15 cellular contexts compared by ENCODE assay signal in genomic region chr3:31225923-31226322, GRCh38.
DNase-seq lines count a peak whose midpoint lies in the region; ATAC-seq and TF ChIP-seq lines count a peak whose summit lies in the region.
"Had no signal": no experiment of that assay in that cellular context is flagged by ENCODE, and none has a peak within 500 bp of the region (broad histone marks: within the 10 kb centered on the region; RNA-seq: fewer than 3 reads in every experiment).

No MANE protein-coding gene starts in this region.

- peaks cover 81% of the 10 kb centered on the region for H3K4me1 Mint-ChIP-seq in stimulated activated naive CD8-positive, alpha-beta T cell treated with anti-CD3 and anti-CD28 coated beads, Interleukin-15, Interleukin-2, amounts not matched to agents 100 ng/mL and 50 ng/mL, for 24 hours (ENCODE audit: low read depth)
- H3K4me1 Mint-ChIP-seq in T-helper 1 cell treated with Interleukin-12 subunit alpha and Interleukin-12 subunit beta and Interleukin-4 antibody, amounts not matched to agents 30 μg/mL and 1 μg/mL, for 36 hours (ENCODE audit: low read depth), result peaks cover 73% of the 10 kb centered on the region
- peaks cover 29% of the 10 kb centered on the region for H3K4me1 Mint-ChIP-seq in endothelial cell (ENCODE audit: unreplicated experiment)

- H3K9me3 Mint-ChIP-seq in stimulated activated naive CD8-positive, alpha-beta T cell treated with anti-CD3 and anti-CD28 coated beads, Interleukin-15, Interleukin-2, amounts not matched to agents 100 ng/mL and 50 ng/mL, for 24 hours, result peaks cover 5% of the 10 kb centered on the region
- H3K9me3 Mint-ChIP-seq in T-helper 1 cell treated with Interleukin-12 subunit alpha and Interleukin-12 subunit beta and Interleukin-4 antibody, amounts not matched to agents 30 μg/mL and 1 μg/mL, for 36 hours, result peaks cover 7% of the 10 kb centered on the region
- no peaks in the 10 kb centered on the region for H3K9me3 Mint-ChIP-seq in endothelial cell (ENCODE audit: unreplicated experiment)
- H3K9me3 Mint-ChIP-seq: nephron had no signal

- no peaks in the 10 kb centered on the region for H3K27me3 ChIP-seq in gastrocnemius medialis
- H3K27me3 ChIP-seq: cardiac muscle cell, right atrium auricular region had no signal

- no peaks in the 10 kb centered on the region for H3K36me3 ChIP-seq in gastrocnemius medialis
- H3K36me3 ChIP-seq: cardiac muscle cell, left ventricle myocardium inferior, right atrium auricular region had no signal

- ATAC-seq in stimulated activated naive CD8-positive, alpha-beta T cell treated with anti-CD3 and anti-CD28 coated beads, Interleukin-15, Interleukin-2, amounts not matched to agents 100 U/mL and 50 U/mL, for 24 hours, result no peak
- ATAC-seq in gastrocnemius medialis, result no peak

- no peaks in the 10 kb centered on the region for H3K27me3 Mint-ChIP-seq in stimulated activated naive CD8-positive, alpha-beta T cell treated with anti-CD3 and anti-CD28 coated beads, Interleukin-15, Interleukin-2, amounts not matched to agents 100 ng/mL and 50 ng/mL, for 24 hours
- H3K27me3 Mint-ChIP-seq in T-helper 1 cell treated with Interleukin-12 subunit alpha and Interleukin-12 subunit beta and Interleukin-4 antibody, amounts not matched to agents 30 μg/mL and 1 μg/mL, for 36 hours (ENCODE audit: low read depth), result no peaks in the 10 kb centered on the region
- H3K27me3 Mint-ChIP-seq in endothelial cell (ENCODE audit: unreplicated experiment), result peaks cover 4% of the 10 kb centered on the region

- TF ChIP-seq POLR2A in gastrocnemius medialis (IDR thresholded peaks at IDR 0.05), result no peak

- H3K27ac Mint-ChIP-seq in stimulated activated naive CD8-positive, alpha-beta T cell treated with anti-CD3 and anti-CD28 coated beads, Interleukin-15, Interleukin-2, amounts not matched to agents 100 ng/mL and 50 ng/mL, for 24 hours, result peak overlapping the region; percentile 79
- peak overlapping the region; percentile 88 for H3K27ac Mint-ChIP-seq in T-helper 1 cell treated with Interleukin-12 subunit alpha and Interleukin-12 subunit beta and Interleukin-4 antibody, amounts not matched to agents 30 μg/mL and 1 μg/mL, for 36 hours
- peak overlapping the region; percentile 38 for H3K27ac Mint-ChIP-seq in endothelial cell (ENCODE audit: unreplicated experiment)
- H3K27ac Mint-ChIP-seq: nephron had no signal

- no peak for DNase-seq in stimulated activated naive CD8-positive, alpha-beta T cell treated with anti-CD3 and anti-CD28 coated beads, Interleukin-15, Interleukin-2, amounts not matched to agents 100 U/mL and 50 U/mL, for 24 hours
- no peak for DNase-seq in endothelial cell (ENCODE audit: low spot score)
- no peak for DNase-seq in A172 (ENCODE audit: low spot score)
- no peak for DNase-seq in D341Med (ENCODE audit: low spot score)
- no peak for DNase-seq in stimulated activated CD4-positive, alpha-beta T cell treated with anti-CD3 and anti-CD28 coated beads, Interleukin-2, amount 100 ng/mL, for 48 hours
- DNase-seq in gastrocnemius medialis, result no peak
- DNase-seq: activated naive CD4-positive, alpha-beta T cell treated with anti-CD3 and anti-CD28 coated beads, Interleukin-2, amount 50 U/mL, for 16 hours; left ventricle myocardium inferior; NCI-H2107; RPMI8226 had no signal

- in situ Hi-C loops in gastrocnemius medialis (cut with MboI; ENCODE audit: low sequenced_read_pairs in 4 of 4), result no loop called here

- H3K27ac ChIP-seq in gastrocnemius medialis, result no peak overlapping the region
- H3K27ac ChIP-seq: cardiac muscle cell, left ventricle myocardium inferior, right atrium auricular region had no signal

- no peak overlapping the region for H3K4me3 Mint-ChIP-seq in stimulated activated naive CD8-positive, alpha-beta T cell treated with anti-CD3 and anti-CD28 coated beads, Interleukin-15, Interleukin-2, amounts not matched to agents 100 ng/mL and 50 ng/mL, for 24 hours
- peak overlapping the region; percentile 67 for H3K4me3 Mint-ChIP-seq in T-helper 1 cell treated with Interleukin-12 subunit alpha and Interleukin-12 subunit beta and Interleukin-4 antibody, amounts not matched to agents 30 μg/mL and 1 μg/mL, for 36 hours
- H3K4me3 Mint-ChIP-seq in endothelial cell (ENCODE audit: unreplicated experiment), result no peak overlapping the region

- intact Hi-C loops in gastrocnemius medialis (cut with DNase I; ENCODE audit: low total_unique reads), result no loop called here

- H3K36me3 Mint-ChIP-seq in stimulated activated naive CD8-positive, alpha-beta T cell treated with anti-CD3 and anti-CD28 coated beads, Interleukin-15, Interleukin-2, amounts not matched to agents 100 ng/mL and 50 ng/mL, for 24 hours (ENCODE audit: low read depth), result peaks cover 1% of the 10 kb centered on the region
- peaks cover 16% of the 10 kb centered on the region for H3K36me3 Mint-ChIP-seq in T-helper 1 cell treated with Interleukin-12 subunit alpha and Interleukin-12 subunit beta and Interleukin-4 antibody, amounts not matched to agents 30 μg/mL and 1 μg/mL, for 36 hours (ENCODE audit: low read depth)
- H3K36me3 Mint-ChIP-seq in endothelial cell (ENCODE audit: low read depth, unreplicated experiment), result no peaks in the 10 kb centered on the region

- no peak overlapping the region for H3K4me3 ChIP-seq in gastrocnemius medialis
- H3K4me3 ChIP-seq: cardiac muscle cell, left ventricle myocardium inferior, right atrium auricular region had no signal

- TF ChIP-seq CTCF in endothelial cell (IDR thresholded peaks at IDR 0.05; ENCODE audit: unreplicated experiment) (no peak), gastrocnemius medialis (IDR thresholded peaks at IDR 0.05 in 4 of 5, conservative IDR thresholded peaks at IDR 0.05 in 1 of 5) (no peak)

- no peaks in the 10 kb centered on the region for H3K4me1 ChIP-seq in gastrocnemius medialis
- H3K4me1 ChIP-seq: left ventricle myocardium inferior, right atrium auricular region had no signal

- no peaks in the 10 kb centered on the region for H3K9me3 ChIP-seq in gastrocnemius medialis
- H3K9me3 ChIP-seq: left ventricle myocardium inferior, right atrium auricular region had no signal

Comparison
In these comparisons a context has a peak if more than half of its experiments do, and no peak if none do; other contexts are left out.
1. H3K27ac Mint-ChIP-seq: peak in every context shown above with its lines; median percentile 88 in T-helper 1 cell treated with Interleukin-12 subunit alpha and Interleukin-12 subunit beta and Interleukin-4 antibody, amounts not matched to agents 30 μg/mL and 1 μg/mL, for 36 hours; 79 in stimulated activated naive CD8-positive, alpha-beta T cell treated with anti-CD3 and anti-CD28 coated beads, Interleukin-15, Interleukin-2, amounts not matched to agents 100 ng/mL and 50 ng/mL, for 24 hours; 38 in endothelial cell.